Comparison of ENCODE assay signal across 15 cellular contexts in genomic region chr15:47778263-47778770, GRCh38.
DNase-seq lines count a peak whose midpoint lies in the region; ATAC-seq and TF ChIP-seq lines count a peak whose summit lies in the region.
"Had no signal": no experiment of that assay in that cellular context is flagged by ENCODE, and none has a peak within 500 bp of the region (broad histone marks: within the 10 kb centered on the region; RNA-seq: fewer than 3 reads in every experiment).

No MANE protein-coding gene starts in this region.

- H3F3A ChIP-seq in smooth muscle cell (ENCODE audit: low read depth): peaks cover 6% of the 10 kb centered on the region

- CTCF ChIA-PET in WTC11 (lab: Charles Lee): no interaction called here

- no peak overlapping the region for H4K8ac ChIP-seq in mesendoderm (ENCODE audit: low read depth, low read length)

- H3K9me3 ChIP-seq in smooth muscle cell (replicated peaks; ENCODE audit: low read depth): no peaks in the 10 kb centered on the region

- H3K36me3 ChIP-seq in mesendoderm (ENCODE audit: control insufficient read depth, insufficient read depth, low read length): no peaks in the 10 kb centered on the region
- no peaks in the 10 kb centered on the region for H3K36me3 ChIP-seq in smooth muscle cell (ENCODE audit: low read depth)

- no peaks in the 10 kb centered on the region for H3K79me1 ChIP-seq in mesendoderm (ENCODE audit: low read length)

- no peak overlapping the region for H3K27ac ChIP-seq in mesendoderm (ENCODE audit: low read depth, low read length)
- no peak overlapping the region for H3K27ac ChIP-seq in smooth muscle cell (ENCODE audit: low read depth)
- H3K27ac ChIP-seq: 22Rv1, GM23248, HL-60, KMS-11 had no signal

- no peak overlapping the region for H4K5ac ChIP-seq in mesendoderm (ENCODE audit: low read length)

- no peaks in the 10 kb centered on the region for H3K27me3 Mint-ChIP-seq in WTC11 (ENCODE audit: low read depth)

- whole genome bisulfite sequencing in mesendoderm (ENCODE audit: extremely low coverage, insufficient coverage, low lambda C conversion rate): no CpG with 5 or more reads among the region's 1 CpG
- WGBS in smooth muscle cell (ENCODE audit: low lambda C conversion rate): 12% methylated on average over 1 of the region's 1 CpG

- H3K4me1 Mint-ChIP-seq in WTC11: peaks cover 30% of the 10 kb centered on the region
- H3K4me1 Mint-ChIP-seq: CD14-positive monocyte had no signal

- H3K79me2 ChIP-seq in mesendoderm (ENCODE audit: control insufficient read depth, insufficient read depth, low read length) (no peaks in the 10 kb centered on the region), smooth muscle cell (ENCODE audit: low read depth) (no peaks in the 10 kb centered on the region)

- no peak overlapping the region for H3K18ac ChIP-seq in mesendoderm (ENCODE audit: low read length)

- H3K4me1 ChIP-seq in mesendoderm (ENCODE audit: control insufficient read depth, low read depth, low read length) (peaks cover 6% of the 10 kb centered on the region), smooth muscle cell (ENCODE audit: low read depth) (peaks cover 21% of the 10 kb centered on the region)

- DNase-seq in NCI-H82 (lab: John Stamatoyannopoulos, UW): peak; percentile 35
- DNase-seq in NCI-H82 treated with DMSO at 0.1 percent for 48 hours (lab: John Stamatoyannopoulos, UW; ENCODE audit: unreplicated experiment): no peak
- no peak for DNase-seq in WTC11 (ENCODE audit: low spot score)
- DNase-seq in mesendoderm: peak; percentile 77
- no peak for DNase-seq in NCI-H748 (lab: John Stamatoyannopoulos, UW; ENCODE audit: unreplicated experiment)
- DNase-seq in GM19240 (ENCODE audit: insufficient read length, low spot score): no peak
- DNase-seq in smooth muscle cell (lab: John Stamatoyannopoulos, UW; ENCODE audit: unreplicated experiment): no peak
- DNase-seq: GF-D8, GM23248 had no signal

- no peak; the same call in 1 of the 2 replicates for ATAC-seq in WTC11
- ATAC-seq: HCT116, HepG2 had no signal

- H3K27me3 ChIP-seq in mesendoderm (ENCODE audit: insufficient read depth, low read length, poor library complexity) (no peaks in the 10 kb centered on the region), smooth muscle cell (ENCODE audit: low read depth) (no peaks in the 10 kb centered on the region)

- H3K9ac ChIP-seq in mesendoderm (ENCODE audit: low read length) (no peak overlapping the region), smooth muscle cell (ENCODE audit: low read depth) (no peak overlapping the region)
- H3K9ac ChIP-seq: GM23248, KMS-11 had no signal

- no peaks in the 10 kb centered on the region for H3K9me3 Mint-ChIP-seq in WTC11

- no peak overlapping the region for H2AK5ac ChIP-seq in mesendoderm (ENCODE audit: low read length)

- H3K4me3 ChIP-seq in mesendoderm (ENCODE audit: low read length) (no peak overlapping the region), smooth muscle cell (no peak overlapping the region)
- H3K4me3 ChIP-seq: GM23248 had no signal

- H3K23ac ChIP-seq in mesendoderm (ENCODE audit: low read length): no peak overlapping the region

- no peak overlapping the region for H2BK5ac ChIP-seq in mesendoderm (ENCODE audit: low read length)

- no peak overlapping the region for H3K4me3 Mint-ChIP-seq in WTC11
- H3K4me3 Mint-ChIP-seq: CD14-positive monocyte had no signal

- H3K36me3 Mint-ChIP-seq in WTC11: no peaks in the 10 kb centered on the region
- H3K36me3 Mint-ChIP-seq: CD14-positive monocyte had no signal

- no peak overlapping the region for H3K4ac ChIP-seq in mesendoderm (ENCODE audit: low read depth, low read length)

- peak overlapping the region; percentile 70 for H3K27ac Mint-ChIP-seq in WTC11
- H3K27ac Mint-ChIP-seq: CD14-positive monocyte had no signal

- no peak for TF ChIP-seq CTCF in WTC11 (IDR thresholded peaks at IDR 0.05)
- no peak for TF ChIP-seq CTCF in smooth muscle cell (IDR thresholded peaks at IDR 0.05; ENCODE audit: borderline replicate concordance, insufficient read depth, poor library complexity, severe bottlenecking)

- no peaks in the 10 kb centered on the region for H4K20me1 ChIP-seq in smooth muscle cell (ENCODE audit: low read depth)

- no peak overlapping the region for H2BK120ac ChIP-seq in mesendoderm (ENCODE audit: low read depth, low read length)

- peak overlapping the region; percentile 56 for H3K56ac ChIP-seq in mesendoderm (ENCODE audit: low read length)

- H2BK15ac ChIP-seq in mesendoderm (replicated peaks; ENCODE audit: low read depth): no peak overlapping the region

- POLR2A ChIA-PET in WTC11 (lab: Charles Lee): no interaction called here

- H2AFZ ChIP-seq in smooth muscle cell (ENCODE audit: low read depth): no peak overlapping the region
- H2AFZ ChIP-seq: GM23248 had no signal

- no peak overlapping the region for H3K4me2 ChIP-seq in mesendoderm (ENCODE audit: low read length)
- H3K4me2 ChIP-seq in smooth muscle cell: no peak overlapping the region
- H3K4me2 ChIP-seq: KMS-11 had no signal

TF ChIP-seq in WTC11, 78 proteins besides CTCF, POLR2A, EP300 and RAD21 (continues in another document):
- TF ChIP-seq SMAD4 (CRISPR knock-in tag; IDR thresholded peaks at IDR 0.05): no peak
- no peak for TF ChIP-seq KAT7 (CRISPR knock-in tag; IDR thresholded peaks at IDR 0.05; ENCODE audit: borderline replicate concordance)
- TF ChIP-seq HMGA2 (CRISPR knock-in tag; IDR thresholded peaks at IDR 0.05): no peak
- no peak for TF ChIP-seq CREB1 (CRISPR knock-in tag; IDR thresholded peaks at IDR 0.05)
- TF ChIP-seq TEAD1 (CRISPR knock-in tag; IDR thresholded peaks at IDR 0.05): no peak
- TF ChIP-seq ZNF671 (CRISPR knock-in tag; IDR thresholded peaks at IDR 0.05): no peak
- no peak for TF ChIP-seq ZNF532 (CRISPR knock-in tag; IDR thresholded peaks at IDR 0.05; ENCODE audit: borderline replicate concordance)
- no peak for TF ChIP-seq GRHL2 (CRISPR knock-in tag; IDR thresholded peaks at IDR 0.05; ENCODE audit: insufficient replicate concordance, severe bottlenecking)
- TF ChIP-seq ARID4B (CRISPR knock-in tag; IDR thresholded peaks at IDR 0.05; ENCODE audit: borderline replicate concordance): no peak
- no peak for TF ChIP-seq IRF2 (CRISPR knock-in tag; IDR thresholded peaks at IDR 0.05; ENCODE audit: borderline replicate concordance, low read depth)
- no peak for TF ChIP-seq TEAD4 (CRISPR knock-in tag; IDR thresholded peaks at IDR 0.05)

Comparison
In these comparisons a context has a peak if more than half of its experiments do, and no peak if none do; other contexts are left out.
1. DNase-seq: peak in NCI-H82 (single experiment) and mesendoderm (single experiment); none in NCI-H82 treated with DMSO at 0.1 percent for 48 hours (single experiment), WTC11 (single experiment), NCI-H748 (single experiment), GM19240 (single experiment) and smooth muscle cell (single experiment).